In the genomic region with DNA sequence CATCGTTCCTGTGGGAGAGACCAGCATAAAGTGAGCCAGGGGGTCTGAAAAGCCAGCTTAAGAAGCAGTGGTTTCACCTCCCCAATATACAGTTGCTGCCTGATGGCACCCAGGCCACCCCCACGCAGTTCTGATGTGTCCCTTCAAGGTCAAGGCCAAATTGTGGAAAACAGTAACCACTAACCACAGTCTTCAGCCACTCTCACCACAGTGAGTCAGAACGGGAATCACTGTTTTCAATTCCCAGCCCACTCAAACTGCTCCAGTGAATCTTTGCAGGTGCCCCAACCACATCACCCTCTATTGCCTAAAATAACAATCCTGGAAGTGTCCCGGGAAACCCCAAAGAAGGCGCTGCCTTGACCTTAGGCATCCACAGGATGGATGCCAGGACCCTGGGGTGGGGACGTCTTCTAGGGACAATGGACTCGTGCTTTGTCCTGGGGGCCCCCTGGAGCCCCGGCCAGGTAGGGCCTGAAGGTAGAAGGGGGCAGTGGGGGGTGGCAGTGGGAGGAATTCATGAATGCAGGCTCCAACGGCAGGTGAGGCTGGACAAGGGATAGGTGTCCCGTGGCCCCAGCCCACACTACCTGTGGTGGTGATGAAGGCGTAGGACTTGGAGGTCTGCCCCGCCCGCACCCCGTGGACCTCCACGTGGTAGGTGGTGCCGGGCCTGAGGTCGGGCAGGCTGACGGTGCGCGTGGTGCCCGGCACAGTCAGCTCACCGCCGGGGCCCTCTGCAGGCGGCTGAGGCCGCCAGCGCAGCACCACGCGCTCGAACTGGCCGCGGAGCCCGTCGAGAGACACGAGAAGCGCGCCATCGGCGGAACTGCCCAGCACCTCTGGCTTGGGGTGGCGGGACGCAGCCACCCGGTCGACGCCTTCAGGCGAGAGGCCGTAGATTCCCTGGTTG, we compare ENCODE assay signal across 8 cellular contexts. TPM values are rescaled to one million over a fixed set of nuclear protein-coding genes. Genes with fewer than 3 reads are reported as not detected.
DNase-seq lines count a peak whose midpoint lies in the region; ATAC-seq, FAIRE-seq and TF ChIP-seq lines count a peak whose summit lies in the region.

No MANE protein-coding gene starts in this region.

- FAIRE-seq in D721Med (lab: Jason Lieb, UNC): no peak

- no peaks in the 10 kb centered on the region for H3K9me3 Mint-ChIP-seq in activated T-helper 1 cell treated with anti-CD3 and anti-CD28 coated beads, Interleukin-12 subunit alpha, Interleukin-12 subunit beta, Interleukin-2, Interleukin-4 antibody, amounts not matched to agents 30 ng/mL and 10 ng/mL and 1 ng/mL, durations not matched to agents 14 hours and 24 hours and 36 hours

- no peak overlapping the region for H3K27ac ChIP-seq in HEK293 (ENCODE audit: extremely low read depth, low read depth, low read length)
- H3K27ac ChIP-seq in iPS DF 6.9 (ENCODE audit: low read length): no peak overlapping the region
- H3K27ac ChIP-seq in thyroid gland: peak overlapping the region in 2 of 3 donors; percentile 66 to 80

- no CpG with 5 or more reads among the region's 45 CpGs for WGBS in iPS DF 6.9 (ENCODE audit: insufficient coverage, insufficient read length)
- WGBS in thyroid gland, 2 donors: 27 to 30% methylated on average over 4 to 28 of the region's 45 CpGs

- H3K9me3 ChIP-seq in HEK293 (ENCODE audit: control insufficient read depth, insufficient read depth, low read depth, low read length) (no peaks in the 10 kb centered on the region), iPS DF 6.9 (ENCODE audit: control insufficient read depth, insufficient read depth, low read length) (no peaks in the 10 kb centered on the region), thyroid gland (no peaks in the 10 kb centered on the region)

- peaks cover 38% of the 10 kb centered on the region for H3K27me3 Mint-ChIP-seq in activated T-helper 1 cell treated with anti-CD3 and anti-CD28 coated beads, Interleukin-12 subunit alpha, Interleukin-12 subunit beta, Interleukin-2, Interleukin-4 antibody, amounts not matched to agents 30 ng/mL and 10 ng/mL and 1 ng/mL, durations not matched to agents 14 hours and 24 hours and 36 hours (ENCODE audit: insufficient read depth)

- H3K36me3 ChIP-seq in HEK293 (ENCODE audit: control insufficient read depth in 2 of 2, insufficient read depth in 1 of 2, low read length in 2 of 2) (no peaks in the 10 kb centered on the region), iPS DF 6.9 (ENCODE audit: control insufficient read depth, insufficient read depth, low read length) (no peaks in the 10 kb centered on the region), thyroid gland (no peaks in the 10 kb centered on the region)

- CTCF ChIA-PET in HEK293 (lab: Yijun Ruan, JAX): interaction anchor here (0.7 kb wide), 1 partner anchor 8 kb away, joined by 3 read pairs; no protein-coding TSS in a partner anchor

- H3K36me3 Mint-ChIP-seq in activated T-helper 1 cell treated with anti-CD3 and anti-CD28 coated beads, Interleukin-12 subunit alpha, Interleukin-12 subunit beta, Interleukin-2, Interleukin-4 antibody, amounts not matched to agents 30 ng/mL and 10 ng/mL and 1 ng/mL, durations not matched to agents 14 hours and 24 hours and 36 hours (ENCODE audit: low read depth): no peaks in the 10 kb centered on the region

- intact Hi-C loops in activated T-helper 1 cell treated with anti-CD3 and anti-CD28 coated beads, Interleukin-12 subunit alpha, Interleukin-12 subunit beta, Interleukin-2, Interleukin-4 antibody, amounts not matched to agents 30 ng/mL and 10 ng/mL and 1 ng/mL, durations not matched to agents 14 hours and 24 hours and 36 hours (cut with micrococcal nuclease): loop anchor here (1.0 to 10.0 kb wide), 3 partner anchors 67 to 168 kb away; a partner anchor contains a TSS
- intact Hi-C loops in thyroid gland (cut with DNase I): no loop called here

- H3K4me3 Mint-ChIP-seq in activated T-helper 1 cell treated with anti-CD3 and anti-CD28 coated beads, Interleukin-12 subunit alpha, Interleukin-12 subunit beta, Interleukin-2, Interleukin-4 antibody, amounts not matched to agents 30 ng/mL and 10 ng/mL and 1 ng/mL, durations not matched to agents 14 hours and 24 hours and 36 hours: no peak overlapping the region

- ATAC-seq in GM18520 (IDR thresholded peaks at IDR 0.05; ENCODE audit: unreplicated experiment): no peak
- ATAC-seq in HG03457 (IDR thresholded peaks at IDR 0.05; ENCODE audit: unreplicated experiment): no peak

- TF ChIP-seq CTCF in HEK293 (tag by site-specific recombination; IDR thresholded peaks at IDR 0.05): no peak
- no peak for TF ChIP-seq CTCF in thyroid gland (IDR thresholded peaks at IDR 0.05)
- no peak for TF ChIP-seq CTCF in D721Med (IDR thresholded peaks at IDR 0.05; ENCODE audit: insufficient read depth, missing control alignments)

- POLR2A ChIA-PET in HEK293 (lab: Yijun Ruan, JAX): no interaction called here

- no peaks in the 10 kb centered on the region for H3K4me1 ChIP-seq in HEK293 (ENCODE audit: control insufficient read depth, insufficient read depth, low read length)
- peaks cover 7% of the 10 kb centered on the region; the same call in 1 of the 2 replicates for H3K4me1 ChIP-seq in iPS DF 6.9 (ENCODE audit: control insufficient read depth, insufficient read depth, low read length)
- peaks cover 12 to 35% of the 10 kb centered on the region in 2 donors for H3K4me1 ChIP-seq in thyroid gland

- H3K4me3 ChIP-seq in HEK293 (ENCODE audit: low read depth, low read length) (no peak overlapping the region), iPS DF 6.9 (ENCODE audit: low read length) (peak overlapping the region; percentile 11; the same call in 1 of the 2 replicates), thyroid gland (replicated peaks in 1 of 3) (peak overlapping the region in 1 of 3 donors; percentile 10)

- no peak for TF ChIP-seq POLR2A in thyroid gland (IDR thresholded peaks at IDR 0.05)

- H3K27ac Mint-ChIP-seq in activated T-helper 1 cell treated with anti-CD3 and anti-CD28 coated beads, Interleukin-12 subunit alpha, Interleukin-12 subunit beta, Interleukin-2, Interleukin-4 antibody, amounts not matched to agents 30 ng/mL and 10 ng/mL and 1 ng/mL, durations not matched to agents 14 hours and 24 hours and 36 hours: peak overlapping the region; percentile 66

- H3K4me1 Mint-ChIP-seq in activated T-helper 1 cell treated with anti-CD3 and anti-CD28 coated beads, Interleukin-12 subunit alpha, Interleukin-12 subunit beta, Interleukin-2, Interleukin-4 antibody, amounts not matched to agents 30 ng/mL and 10 ng/mL and 1 ng/mL, durations not matched to agents 14 hours and 24 hours and 36 hours (ENCODE audit: low read depth): peaks cover 11% of the 10 kb centered on the region

- H3K27me3 ChIP-seq in iPS DF 6.9 (ENCODE audit: control insufficient read depth, insufficient read depth, low read length) (no peaks in the 10 kb centered on the region), thyroid gland (no peaks in the 10 kb centered on the region)

- peak; percentile 77 for DNase-seq in AG20443 (ENCODE audit: low spot score)
- no peak for DNase-seq in activated T-helper 1 cell treated with anti-CD3 and anti-CD28 coated beads, Interleukin-12 subunit alpha, Interleukin-12 subunit beta, Interleukin-2, Interleukin-4 antibody, amounts not matched to agents 30 ng/mL and 10 ng/mL and 1 ng/mL, durations not matched to agents 14 hours and 24 hours and 36 hours (ENCODE audit: low spot score)
- peak; percentile 16 for DNase-seq in iPS DF 6.9 (ENCODE audit: low read depth, low spot score)
- peak; percentile 38 to 49 for DNase-seq in thyroid gland
- DNase-seq in D721Med (ENCODE audit: insufficient read length, low spot score): no peak

TF ChIP-seq in HEK293, 187 proteins besides CTCF, POLR2A, EP300 and RAD21 (continues in another document):
- TF ChIP-seq YY2 (tag by site-specific recombination; IDR thresholded peaks at IDR 0.05): no peak
- TF ChIP-seq ZNF76 (tag by site-specific recombination; IDR thresholded peaks at IDR 0.05; ENCODE audit: borderline replicate concordance, low read depth): no peak

RNA-seq across cellular contexts. Expression of a gene that starts 22.2 kb away (rescaled TPM):
- 2.0 and 4.4 TPM in 2 replicates for total RNA-seq in activated T-helper 1 cell treated with anti-CD3 and anti-CD28 coated beads, Interleukin-12 subunit alpha, Interleukin-12 subunit beta, Interleukin-2, Interleukin-4 antibody, amounts not matched to agents 30 ng/mL and 10 ng/mL and 1 ng/mL, durations not matched to agents 14 hours and 24 hours and 36 hours
- total RNA-seq in thyroid gland: 100 to 1,000 TPM in 2 of 4 donors, 10 to 100 TPM in 2; 42.2 to 112 (median 80.9) TPM

RNA-seq across cellular contexts. Expression of a gene that starts 41.1 kb away (rescaled TPM):
- total RNA-seq in activated T-helper 1 cell treated with anti-CD3 and anti-CD28 coated beads, Interleukin-12 subunit alpha, Interleukin-12 subunit beta, Interleukin-2, Interleukin-4 antibody, amounts not matched to agents 30 ng/mL and 10 ng/mL and 1 ng/mL, durations not matched to agents 14 hours and 24 hours and 36 hours: 80.1 and 97.6 TPM in 2 replicates
- total RNA-seq in thyroid gland: 10 to 100 TPM; 41.5 to 63.5 (median 57.3) TPM

RNA-seq across cellular contexts. Expression of a gene that starts 43.2 kb away (rescaled TPM):
- total RNA-seq in activated T-helper 1 cell treated with anti-CD3 and anti-CD28 coated beads, Interleukin-12 subunit alpha, Interleukin-12 subunit beta, Interleukin-2, Interleukin-4 antibody, amounts not matched to agents 30 ng/mL and 10 ng/mL and 1 ng/mL, durations not matched to agents 14 hours and 24 hours and 36 hours: 4.8 and 6.0 TPM in 2 replicates
- total RNA-seq in thyroid gland: 10 to 100 TPM in 1 of 4 donors, 1 to 10 TPM in 3; 3.6 to 11.8 (median 6.8) TPM

RNA-seq across cellular contexts. Expression of a gene that starts 48.7 kb away (rescaled TPM):
- 0.34 and 0.36 TPM in 2 replicates for total RNA-seq in activated T-helper 1 cell treated with anti-CD3 and anti-CD28 coated beads, Interleukin-12 subunit alpha, Interleukin-12 subunit beta, Interleukin-2, Interleukin-4 antibody, amounts not matched to agents 30 ng/mL and 10 ng/mL and 1 ng/mL, durations not matched to agents 14 hours and 24 hours and 36 hours
- 1 to 10 TPM in 1 of 4 donors, under 1 TPM in 2, not detected in 1; 0.24 to 1.7 (median 0.33) TPM for total RNA-seq in thyroid gland

Comparison
In these comparisons a context has a peak if more than half of its experiments do, and no peak if none do; other contexts are left out.
1. DNase-seq: peak in AG20443 (single experiment), iPS DF 6.9 (single experiment) and thyroid gland (2 of 2); none in activated T-helper 1 cell treated with anti-CD3 and anti-CD28 coated beads, Interleukin-12 subunit alpha, Interleukin-12 subunit beta, Interleukin-2, Interleukin-4 antibody, amounts not matched to agents 30 ng/mL and 10 ng/mL and 1 ng/mL, durations not matched to agents 14 hours and 24 hours and 36 hours (single experiment) and D721Med (single experiment).
2. H3K27ac ChIP-seq: peak in thyroid gland (2 of 3); none in HEK293 (single experiment) and iPS DF 6.9 (single experiment).